In genomic region chr6:132530293-132530974, GRCh38 we compare ENCODE assay signal across 8 cellular contexts. TPM values are rescaled to one million over a fixed set of nuclear protein-coding genes. Genes with fewer than 3 reads are reported as not detected.
DNase-seq lines count a peak whose midpoint lies in the region; ATAC-seq lines count a peak whose summit lies in the region.

No MANE protein-coding gene starts in this region.

- no peaks in the 10 kb centered on the region for H3K4me1 ChIP-seq in mesendoderm (ENCODE audit: control insufficient read depth, low read depth, low read length)

- no peak overlapping the region for H3K23ac ChIP-seq in mesendoderm (ENCODE audit: low read length)

- no peak overlapping the region for H3K27ac ChIP-seq in mesendoderm (ENCODE audit: low read depth, low read length)

- H3K18ac ChIP-seq in mesendoderm (ENCODE audit: low read length) = no peak overlapping the region

- WGBS in mesendoderm (ENCODE audit: extremely low coverage, insufficient coverage, low lambda C conversion rate) = no CpG with 5 or more reads among the region's 9 CpGs

- no peaks in the 10 kb centered on the region for H3K27me3 ChIP-seq in mesendoderm (ENCODE audit: insufficient read depth, low read length, poor library complexity)

- peak overlapping the region; percentile 39 for H3K9ac ChIP-seq in mesendoderm (ENCODE audit: low read length)

- DNase-seq in AG08395 (ENCODE audit: low spot score) = peak; percentile 46
- DNase-seq in NCI-H524 (lab: John Stamatoyannopoulos, UW) = peak; percentile 57 to 71
- peak; percentile 18 to 69 for DNase-seq in activated CD4-positive, alpha-beta T cell treated with anti-CD3 and anti-CD28 coated beads, Interleukin-2, amount 50 U/mL, for 24 hours (ENCODE audit: low read depth in 1 of 2, low spot score in 1 of 2)
- peak; percentile 71 for DNase-seq in effector CD4-positive, alpha-beta T cell
- peak; percentile 75 for DNase-seq in mesendoderm
- DNase-seq in stimulated activated CD8-positive, alpha-beta memory T cell treated with anti-CD3 and anti-CD28 coated beads, Interleukin-4, amount 100 ng/mL, for 1 hour (ENCODE audit: low read depth in 2 of 2, low spot score in 1 of 2) = peak; percentile 49 to 56

- H2BK120ac ChIP-seq in mesendoderm (ENCODE audit: low read depth, low read length) = no peak overlapping the region

- H3K4me3 ChIP-seq in mesendoderm (ENCODE audit: low read length) = no peak overlapping the region

- no peaks in the 10 kb centered on the region for H3K79me1 ChIP-seq in mesendoderm (ENCODE audit: low read length)

- no peak overlapping the region for H2BK5ac ChIP-seq in mesendoderm (ENCODE audit: low read length)

- no peak overlapping the region for H4K5ac ChIP-seq in mesendoderm (ENCODE audit: low read length)

- H3K4me2 ChIP-seq in mesendoderm (ENCODE audit: low read length) = no peak overlapping the region

- no peak overlapping the region for H4K8ac ChIP-seq in mesendoderm (ENCODE audit: low read depth, low read length)

- peak overlapping the region; percentile 54 for H3K56ac ChIP-seq in mesendoderm (ENCODE audit: low read length)

- ATAC-seq in GM18867 (IDR thresholded peaks at IDR 0.05; ENCODE audit: unreplicated experiment) = peak; percentile 94
- ATAC-seq in HG03280 (IDR thresholded peaks at IDR 0.05; ENCODE audit: unreplicated experiment) = peak; percentile 93

- no peaks in the 10 kb centered on the region for H3K36me3 ChIP-seq in mesendoderm (ENCODE audit: control insufficient read depth, insufficient read depth, low read length)

- H2BK15ac ChIP-seq in mesendoderm (replicated peaks; ENCODE audit: low read depth) = no peak overlapping the region

- no peak overlapping the region for H2AK5ac ChIP-seq in mesendoderm (ENCODE audit: low read length)

- no peaks in the 10 kb centered on the region for H3K79me2 ChIP-seq in mesendoderm (ENCODE audit: control insufficient read depth, insufficient read depth, low read length)

- no peak overlapping the region for H3K4ac ChIP-seq in mesendoderm (ENCODE audit: low read depth, low read length)

RNA-seq across cellular contexts. Expression of gene TAAR9, which starts 7.6 kb away (rescaled TPM):
- polyA plus RNA-seq in mesendoderm (2013, experiment 1 of 2) = not detected
- polyA plus RNA-seq in mesendoderm (2013, experiment 2 of 2) = not detected

RNA-seq across cellular contexts. Expression of gene STX7, which starts 17.5 kb away (rescaled TPM):
- polyA plus RNA-seq in mesendoderm (2013, experiment 1 of 2) = 16.6 TPM
- 16.4 TPM for polyA plus RNA-seq in mesendoderm (2013, experiment 2 of 2)

RNA-seq across cellular contexts. Expression of gene TAAR8, which starts 22.0 kb away (rescaled TPM):
- not detected for polyA plus RNA-seq in mesendoderm (2013, experiment 1 of 2)
- not detected for polyA plus RNA-seq in mesendoderm (2013, experiment 2 of 2)

RNA-seq across cellular contexts. Expression of gene TAAR6, which starts 39.7 kb away (rescaled TPM):
- polyA plus RNA-seq in mesendoderm (2013, experiment 1 of 2) = not detected
- not detected for polyA plus RNA-seq in mesendoderm (2013, experiment 2 of 2)

RNA-seq across cellular contexts. Expression of gene TAAR5, which starts 59.1 kb away (rescaled TPM):
- polyA plus RNA-seq in mesendoderm (2013, experiment 1 of 2) = not detected
- polyA plus RNA-seq in mesendoderm (2013, experiment 2 of 2) = not detected
